ENCODE assay signal across 1 cellular context in the genomic region with DNA sequence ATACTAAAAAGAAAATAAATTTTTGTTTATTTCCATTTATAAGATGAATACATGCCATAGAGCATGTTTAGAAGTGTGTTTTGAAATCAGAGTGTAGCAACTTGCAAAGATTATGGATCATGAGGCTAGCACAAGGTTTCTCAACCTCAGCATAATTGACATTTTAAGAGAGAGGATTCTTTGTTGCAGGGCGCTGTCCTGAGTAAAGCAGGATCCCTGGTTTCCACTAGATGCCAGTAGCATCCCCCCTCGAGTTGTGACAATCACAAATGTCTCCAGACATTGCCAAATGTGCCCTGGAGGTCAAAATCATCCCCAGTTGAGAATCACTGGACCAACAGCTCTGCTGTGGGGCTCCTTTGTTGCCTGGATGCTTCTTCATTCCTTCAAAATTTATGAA.
TF ChIP-seq lines count a peak whose summit lies in the region.

No MANE protein-coding gene starts in this region.

TF ChIP-seq in WTC11, 78 proteins besides CTCF, POLR2A, EP300 and RAD21 (continued from another document):
- no peak for TF ChIP-seq NR3C1 (CRISPR knock-in tag; conservative IDR thresholded peaks at IDR 0.05; ENCODE audit: low read depth)
- TF ChIP-seq PRDM15 (CRISPR knock-in tag; IDR thresholded peaks at IDR 0.05): no peak
- TF ChIP-seq, protein P1, sequence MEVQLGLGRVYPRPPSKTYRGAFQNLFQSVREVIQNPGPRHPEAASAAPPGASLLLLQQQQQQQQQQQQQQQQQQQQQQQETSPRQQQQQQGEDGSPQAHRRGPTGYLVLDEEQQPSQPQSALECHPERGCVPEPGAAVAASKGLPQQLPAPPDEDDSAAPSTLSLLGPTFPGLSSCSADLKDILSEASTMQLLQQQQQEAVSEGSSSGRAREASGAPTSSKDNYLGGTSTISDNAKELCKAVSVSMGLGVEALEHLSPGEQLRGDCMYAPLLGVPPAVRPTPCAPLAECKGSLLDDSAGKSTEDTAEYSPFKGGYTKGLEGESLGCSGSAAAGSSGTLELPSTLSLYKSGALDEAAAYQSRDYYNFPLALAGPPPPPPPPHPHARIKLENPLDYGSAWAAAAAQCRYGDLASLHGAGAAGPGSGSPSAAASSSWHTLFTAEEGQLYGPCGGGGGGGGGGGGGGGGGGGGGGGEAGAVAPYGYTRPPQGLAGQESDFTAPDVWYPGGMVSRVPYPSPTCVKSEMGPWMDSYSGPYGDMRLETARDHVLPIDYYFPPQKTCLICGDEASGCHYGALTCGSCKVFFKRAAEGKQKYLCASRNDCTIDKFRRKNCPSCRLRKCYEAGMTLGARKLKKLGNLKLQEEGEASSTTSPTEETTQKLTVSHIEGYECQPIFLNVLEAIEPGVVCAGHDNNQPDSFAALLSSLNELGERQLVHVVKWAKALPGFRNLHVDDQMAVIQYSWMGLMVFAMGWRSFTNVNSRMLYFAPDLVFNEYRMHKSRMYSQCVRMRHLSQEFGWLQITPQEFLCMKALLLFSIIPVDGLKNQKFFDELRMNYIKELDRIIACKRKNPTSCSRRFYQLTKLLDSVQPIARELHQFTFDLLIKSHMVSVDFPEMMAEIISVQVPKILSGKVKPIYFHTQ (CRISPR knock-in tag; IDR thresholded peaks at IDR 0.05): no peak
- TF ChIP-seq NFYB (CRISPR knock-in tag; conservative IDR thresholded peaks at IDR 0.05; ENCODE audit: low read depth): no peak
- no peak for TF ChIP-seq CREM (CRISPR knock-in tag; IDR thresholded peaks at IDR 0.05)
- no peak for TF ChIP-seq ZNF512 (CRISPR knock-in tag; IDR thresholded peaks at IDR 0.05; ENCODE audit: borderline replicate concordance)
